Comparison of ENCODE assay signal across 20 cellular contexts in the genomic region with DNA sequence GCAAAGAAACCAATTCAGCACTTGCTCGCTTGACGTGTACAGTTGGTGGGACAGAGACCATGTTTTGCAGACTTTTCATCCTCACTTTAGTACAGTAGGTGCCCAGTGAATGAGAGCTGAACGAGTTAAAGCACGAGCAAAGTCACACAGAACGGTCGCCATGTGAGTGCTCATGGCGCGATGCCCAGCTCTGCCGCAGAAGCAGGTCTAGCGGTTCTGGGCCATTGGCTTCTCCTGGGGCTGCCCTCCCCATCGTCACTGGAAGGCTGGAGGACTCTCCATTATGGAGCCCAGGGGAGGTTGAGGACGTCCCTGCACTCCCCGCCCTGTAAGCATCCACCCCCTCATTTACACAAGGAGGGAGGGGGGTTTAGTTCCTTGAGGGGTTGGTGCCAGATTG. TPM values are rescaled to one million over a fixed set of nuclear protein-coding genes. Genes with fewer than 3 reads are reported as not detected.
A peak's percentile ranks its signal among the peaks of the same experiment; 100 is the strongest.
DNase-seq lines count a peak whose midpoint lies in the region; ATAC-seq, FAIRE-seq and TF ChIP-seq lines count a peak whose summit lies in the region.
"Had no signal": no experiment of that assay in that cellular context is flagged by ENCODE, and none has a peak within 500 bp of the region (broad histone marks: within the 10 kb centered on the region; RNA-seq: fewer than 3 reads in every experiment).

No MANE protein-coding gene starts in this region.

- no peak for TF ChIP-seq CTCF in bronchial epithelial cell (IDR thresholded peaks at IDR 0.05; ENCODE audit: insufficient read depth, low read length, severe bottlenecking)

- no peak overlapping the region for H4K5ac ChIP-seq in mesendoderm (ENCODE audit: low read length)

- H2BK15ac ChIP-seq in mesendoderm (replicated peaks; ENCODE audit: low read depth) = no peak overlapping the region

- DNase-seq in ACHN (peak; percentile 13), DMS79 (lab: John Stamatoyannopoulos, UW) (peak; percentile 94), bronchial epithelial cell (ENCODE audit: low read depth) (no peak), kidney tubule cell (ENCODE audit: low spot score) (peak; percentile 64), HCEC 1CT (no peak), sciatic nerve (ENCODE audit: low spot score) (no peak), mesendoderm (no peak)
- DNase-seq: CD4-positive, CD25-positive, alpha-beta regulatory T cell; GDM1; NCI-H1436; NCI-H187 treated with DMSO at 0.1 percent for 48 hours; NCI-H2227 treated with DMSO at 0.1 percent for 48 hours; NCI-H510A; NCI-H748 treated with DMSO at 0.1 percent for 48 hours; NK-92 treated with Interleukin-12 subunit alpha and Interleukin-12 subunit beta, amount 100 ng/mL, for 24 hours had no signal

- no peak for ATAC-seq in sciatic nerve
- ATAC-seq: GM23338 had no signal

- H3K4me2 ChIP-seq in mesendoderm (ENCODE audit: low read length) = no peak overlapping the region
- H3K4me2 ChIP-seq: GM23338 had no signal

- no peaks in the 10 kb centered on the region for H3K4me1 ChIP-seq in mesendoderm (ENCODE audit: control insufficient read depth, low read depth, low read length)
- H3K4me1 ChIP-seq: HAP-1, Peyer's patch had no signal

- no peak overlapping the region for H2AK5ac ChIP-seq in mesendoderm (ENCODE audit: low read length)

- WGBS in mesendoderm (ENCODE audit: extremely low coverage, insufficient coverage, low lambda C conversion rate) = no CpG with 5 or more reads among the region's 13 CpGs

- H3K4me3 ChIP-seq in bronchial epithelial cell (ENCODE audit: low read depth, low read length) = no peak overlapping the region
- no peak overlapping the region for H3K4me3 ChIP-seq in mesendoderm (ENCODE audit: low read length)
- H3K4me3 ChIP-seq: GM23338, HAP-1, Peyer's patch, SJSA1 had no signal

- no peak overlapping the region for H3K27ac ChIP-seq in mesendoderm (ENCODE audit: low read depth, low read length)
- H3K27ac ChIP-seq: Peyer's patch, SJSA1 had no signal

- no peak overlapping the region for H3K9ac ChIP-seq in mesendoderm (ENCODE audit: low read length)

- no peaks in the 10 kb centered on the region for H3K27me3 ChIP-seq in bronchial epithelial cell (ENCODE audit: control insufficient read depth, insufficient read depth, low read length)
- H3K27me3 ChIP-seq in mesendoderm (ENCODE audit: insufficient read depth, low read length, poor library complexity) = no peaks in the 10 kb centered on the region
- H3K27me3 ChIP-seq: Peyer's patch, SJSA1 had no signal

- H3K18ac ChIP-seq in mesendoderm (ENCODE audit: low read length) = no peak overlapping the region

- no peaks in the 10 kb centered on the region for H3K79me2 ChIP-seq in mesendoderm (ENCODE audit: control insufficient read depth, insufficient read depth, low read length)

- H3K36me3 ChIP-seq in bronchial epithelial cell (ENCODE audit: control insufficient read depth, insufficient read depth, low read length) (no peaks in the 10 kb centered on the region), mesendoderm (ENCODE audit: control insufficient read depth, insufficient read depth, low read length) (no peaks in the 10 kb centered on the region)
- H3K36me3 ChIP-seq: HAP-1, Peyer's patch, SJSA1 had no signal

- H3K23ac ChIP-seq in mesendoderm (ENCODE audit: low read length) = no peak overlapping the region

- intact Hi-C loops in sciatic nerve (cut with DNase I) = no loop called here

- no peak overlapping the region for H2BK120ac ChIP-seq in mesendoderm (ENCODE audit: low read depth, low read length)

- H2BK5ac ChIP-seq in mesendoderm (ENCODE audit: low read length) = no peak overlapping the region

- no peak overlapping the region for H3K56ac ChIP-seq in mesendoderm (ENCODE audit: low read length)

- FAIRE-seq in bronchial epithelial cell (lab: Jason Lieb, UNC) = peak; percentile 13
- FAIRE-seq: GM18507 had no signal

- no peaks in the 10 kb centered on the region for H3K79me1 ChIP-seq in mesendoderm (ENCODE audit: low read length)

- no peak overlapping the region for H4K8ac ChIP-seq in mesendoderm (ENCODE audit: low read depth, low read length)

- H3K4ac ChIP-seq in mesendoderm (ENCODE audit: low read depth, low read length) = no peak overlapping the region

- in situ Hi-C loops in ACHN (cut with HindIII; ENCODE audit: low pct_ligation_motif_present, low pct_unique_long_range_greater_than_20kb, low sequenced_read_pairs) = no loop called here

RNA-seq across cellular contexts. Expression of a gene that starts 25.0 kb away (rescaled TPM):
- total RNA-seq in bronchial epithelial cell (6.3 and 6.8 TPM in 2 replicates), sciatic nerve (31.6 TPM)
- 1.3 TPM for polyA plus RNA-seq in mesendoderm (2013, experiment 1 of 2)
- polyA plus RNA-seq in mesendoderm (2013, experiment 2 of 2) = 1.3 TPM

RNA-seq across cellular contexts. Expression of a gene that starts 26.6 kb away (rescaled TPM):
- total RNA-seq in bronchial epithelial cell (1.3 and 1.5 TPM in 2 replicates), sciatic nerve (25.4 TPM)
- 0.32 TPM for polyA plus RNA-seq in mesendoderm (2013, experiment 1 of 2)
- 0.21 TPM for polyA plus RNA-seq in mesendoderm (2013, experiment 2 of 2)

Comparison
In these comparisons a context has a peak if more than half of its experiments do, and no peak if none do; other contexts are left out.
1. DNase-seq: peak in ACHN (single experiment), DMS79 (single experiment) and kidney tubule cell (single experiment); none in bronchial epithelial cell (single experiment), HCEC 1CT (single experiment), sciatic nerve (single experiment) and mesendoderm (single experiment).
2. RNA of a gene that starts 26.6 kb away (total RNA-seq): 25.4 TPM in sciatic nerve (single experiment); 1.3 to 1.5 TPM in bronchial epithelial cell; every median in the first group is over 10 times any median in the second.